ENCODE assay signal across 29 cellular contexts in genomic region chr10:92452313-92452712, GRCh38.
"Had no signal": no experiment of that assay in that cellular context is flagged by ENCODE, and none has a peak within 500 bp of the region (broad histone marks: within the 10 kb centered on the region; RNA-seq: fewer than 3 reads in every experiment).

No MANE protein-coding gene starts in this region.

- H3K27ac Mint-ChIP-seq: immature natural killer cell; stimulated activated memory B cell treated with anti-CD40 and anti-IgM and Interleukin-4, amounts not matched to agents 10 μg/mL and 1 μg/mL and 100 μg/mL, for 72 hours had no signal

- H3K36me3 ChIP-seq: ovary had no signal

- ATAC-seq: left lung; naive thymus-derived CD8-positive, alpha-beta T cell; psoas muscle; right cardiac atrium; stimulated activated memory B cell treated with anti-CD40 and anti-IgM and Interleukin-4, amounts not matched to agents 10 μg/mL and 1 μg/mL and 100 μg/mL, for 72 hours; stimulated activated naive CD8-positive, alpha-beta T cell treated with anti-CD3 and anti-CD28 coated beads, Interleukin-15, Interleukin-2, amounts not matched to agents 100 U/mL and 50 U/mL, for 24 hours had no signal

- H3K9me3 Mint-ChIP-seq: immature natural killer cell; naive thymus-derived CD8-positive, alpha-beta T cell; stimulated activated memory B cell treated with anti-CD40 and anti-IgM and Interleukin-4, amounts not matched to agents 10 μg/mL and 1 μg/mL and 100 μg/mL, for 72 hours had no signal

- H3K4me3 Mint-ChIP-seq: immature natural killer cell; naive thymus-derived CD8-positive, alpha-beta T cell; stimulated activated memory B cell treated with anti-CD40 and anti-IgM and Interleukin-4, amounts not matched to agents 10 μg/mL and 1 μg/mL and 100 μg/mL, for 72 hours had no signal

- H3K4me1 Mint-ChIP-seq: immature natural killer cell; naive thymus-derived CD8-positive, alpha-beta T cell; stimulated activated memory B cell treated with anti-CD40 and anti-IgM and Interleukin-4, amounts not matched to agents 10 μg/mL and 1 μg/mL and 100 μg/mL, for 72 hours had no signal

- DNase-seq: dermis blood vessel endothelial cell; effector memory CD4-positive, alpha-beta T cell; erythroblast; esophagus squamous epithelium; foreskin melanocyte; glutamatergic neuron; hypothalamus; immature natural killer cell; kidney; left lung; mesendoderm; midbrain; naive thymus-derived CD8-positive, alpha-beta T cell; occipital lobe; ovary; posterior cingulate gyrus; psoas muscle; right cardiac atrium; spleen; stimulated activated CD4-positive, alpha-beta T cell treated with anti-CD3 and anti-CD28 coated beads, Interleukin-4, amount 100 ng/mL, for 4 hours; stimulated activated naive CD8-positive, alpha-beta T cell treated with anti-CD3 and anti-CD28 coated beads, Interleukin-15, Interleukin-2, amounts not matched to agents 100 U/mL and 50 U/mL, for 24 hours; upper lobe of left lung had no signal

- H3K4me3 ChIP-seq: coronary artery, esophagus squamous epithelium, left lung, ovary, psoas muscle, skin epidermis, spleen, thoracic aorta, tibial nerve, upper lobe of left lung had no signal

- H3K4me1 ChIP-seq: left lung, psoas muscle, spleen, tibial nerve, upper lobe of left lung had no signal

- FAIRE-seq: endometrium, kidney, urothelium cell line had no signal

- H3K27ac ChIP-seq: coronary artery, esophagus squamous epithelium, left lung, ovary, psoas muscle, skin epidermis, spleen, thoracic aorta, tibial nerve, upper lobe of left lung had no signal

- H3K9me3 ChIP-seq: esophagus squamous epithelium, left lung, ovary, psoas muscle, spleen, thoracic aorta, tibial nerve, upper lobe of left lung had no signal

- H3K27me3 ChIP-seq: esophagus squamous epithelium, left lung, ovary, spleen, tibial nerve, upper lobe of left lung had no signal

- H3K27me3 Mint-ChIP-seq: naive thymus-derived CD8-positive, alpha-beta T cell; stimulated activated memory B cell treated with anti-CD40 and anti-IgM and Interleukin-4, amounts not matched to agents 10 μg/mL and 1 μg/mL and 100 μg/mL, for 72 hours had no signal
